In genomic region chr1:184910005-184910404, GRCh38 we compare ENCODE assay signal across 23 cellular contexts.
"Had no signal": no experiment of that assay in that cellular context is flagged by ENCODE, and none has a peak within 500 bp of the region (broad histone marks: within the 10 kb centered on the region; RNA-seq: fewer than 3 reads in every experiment).

No MANE protein-coding gene starts in this region.

- H3K27me3 ChIP-seq: brain microvascular endothelial cell, gastrocnemius medialis, pancreas, right atrium auricular region had no signal

- H3K9me3 ChIP-seq: gastrocnemius medialis, pancreas, prostate gland, right atrium auricular region had no signal

- H3K4me3 Mint-ChIP-seq: activated CD8-positive, alpha-beta T cell treated with anti-CD3 and anti-CD28 coated beads, Interleukin-2, amount 10 ng/mL, durations not matched to agents 7 days and 5 days; activated naive CD8-positive, alpha-beta T cell treated with anti-CD3 and anti-CD28 coated beads for 36 hours; activated T-cell treated with anti-CD3 and anti-CD28 coated beads, Interleukin-2, amount 50 U/mL, for 72 hours; dendritic cell treated with granulocyte-macrophage colony-stimulating factor and Interleukin-4, amounts not matched to agents 40 ng/mL and 50 ng/mL, for 4 days; memory B cell; naive thymus-derived CD8-positive, alpha-beta T cell; neural crest cell had no signal

- H3K4me3 ChIP-seq: gastrocnemius medialis, pancreas, prostate gland, right atrium auricular region had no signal

- H3K4me1 Mint-ChIP-seq: neural crest cell had no signal

- H3K4me1 ChIP-seq: prostate gland had no signal

- ATAC-seq: activated CD8-positive, alpha-beta T cell treated with anti-CD3 and anti-CD28 coated beads, Interleukin-2, amount 10 ng/mL, durations not matched to agents 7 days and 5 days; activated T-cell treated with anti-CD3 and anti-CD28 coated beads, Interleukin-2, amount 50 U/mL, for 72 hours; naive thymus-derived CD8-positive, alpha-beta T cell had no signal

- H3K27me3 Mint-ChIP-seq: dendritic cell treated with granulocyte-macrophage colony-stimulating factor and Interleukin-4, amounts not matched to agents 40 ng/mL and 50 ng/mL, for 4 days; memory B cell had no signal

- H3K9me3 Mint-ChIP-seq: activated naive CD8-positive, alpha-beta T cell treated with anti-CD3 and anti-CD28 coated beads for 36 hours; activated T-cell treated with anti-CD3 and anti-CD28 coated beads, Interleukin-2, amount 50 U/mL, for 72 hours; dendritic cell treated with granulocyte-macrophage colony-stimulating factor and Interleukin-4, amounts not matched to agents 40 ng/mL and 50 ng/mL, for 4 days; memory B cell had no signal

- DNase-seq: activated CD4-positive, alpha-beta T cell treated with anti-CD3 and anti-CD28 coated beads, Interleukin-2, amount 50 U/mL, for 1 hour; activated CD4-positive, CD25-positive, alpha-beta regulatory T cell treated with anti-CD3 and anti-CD28 coated beads, Interleukin-2, amount 50 U/mL, for 72 hours; activated CD8-positive, alpha-beta T cell treated with anti-CD3 and anti-CD28 coated beads, Interleukin-2, amount 10 ng/mL, durations not matched to agents 7 days and 5 days; activated naive CD4-positive, alpha-beta T cell treated with Interleukin-2 at 50 U/mL for 16 hours; activated naive CD8-positive, alpha-beta T cell treated with anti-CD3 and anti-CD28 coated beads for 36 hours; activated T-cell treated with anti-CD3 and anti-CD28 coated beads for 4 hours; activated T-cell treated with anti-CD3 and anti-CD28 coated beads, Interleukin-2, amount 50 U/mL, for 72 hours; brain microvascular endothelial cell; hippocampal formation; naive thymus-derived CD8-positive, alpha-beta T cell; nucleus accumbens; stimulated activated naive CD4-positive, alpha-beta T cell; T-helper 2 cell had no signal

- H3K36me3 Mint-ChIP-seq: activated naive CD8-positive, alpha-beta T cell treated with anti-CD3 and anti-CD28 coated beads for 36 hours; memory B cell; naive thymus-derived CD8-positive, alpha-beta T cell had no signal

- H3K27ac ChIP-seq: brain microvascular endothelial cell, epithelial cell of prostate, prostate gland had no signal

- FAIRE-seq: astrocyte, keratinocyte, pancreas had no signal

- H3K36me3 ChIP-seq: brain microvascular endothelial cell, gastrocnemius medialis, pancreas, prostate gland, right atrium auricular region had no signal

- H3K27ac Mint-ChIP-seq: activated CD8-positive, alpha-beta T cell treated with anti-CD3 and anti-CD28 coated beads, Interleukin-2, amount 10 ng/mL, durations not matched to agents 7 days and 5 days; activated naive CD8-positive, alpha-beta T cell treated with anti-CD3 and anti-CD28 coated beads for 36 hours; activated T-cell treated with anti-CD3 and anti-CD28 coated beads, Interleukin-2, amount 50 U/mL, for 72 hours; dendritic cell treated with granulocyte-macrophage colony-stimulating factor and Interleukin-4, amounts not matched to agents 40 ng/mL and 50 ng/mL, for 4 days; memory B cell had no signal
